9 cellular contexts compared by ENCODE assay signal in genomic region chrX:71181558-71181909, GRCh38. TPM values are rescaled to one million over a fixed set of nuclear protein-coding genes. Genes with fewer than 3 reads are reported as not detected.
DNase-seq lines count a peak whose midpoint lies in the region; ATAC-seq and TF ChIP-seq lines count a peak whose summit lies in the region.
"Had no signal": no experiment of that assay in that cellular context is flagged by ENCODE, and none has a peak within 500 bp of the region (broad histone marks: within the 10 kb centered on the region; RNA-seq: fewer than 3 reads in every experiment).

No MANE protein-coding gene starts in this region.

- H3K4me1 ChIP-seq in mucosa of rectum (ENCODE audit: control insufficient read depth in 2 of 2, insufficient read depth in 2 of 2, low read length in 2 of 2): peaks cover 0 to 6% of the 10 kb centered on the region in 2 donors

- no peaks in the 10 kb centered on the region for H3K9me3 Mint-ChIP-seq in chondrocyte (ENCODE audit: low read depth)
- no peaks in the 10 kb centered on the region for H3K9me3 Mint-ChIP-seq in stimulated activated naive CD8-positive, alpha-beta T cell treated with anti-CD3 and anti-CD28 coated beads, Interleukin-15, amount 100 ng/mL, for 72 hours

- ATAC-seq in HG03135 (IDR thresholded peaks at IDR 0.05; ENCODE audit: unreplicated experiment): peak; percentile 36
- peak; percentile 79 for ATAC-seq in stimulated activated naive CD8-positive, alpha-beta T cell treated with anti-CD3 and anti-CD28 coated beads, Interleukin-15, amount 100 ng/mL, for 72 hours

- H3K27me3 Mint-ChIP-seq in chondrocyte (ENCODE audit: low read depth): no peaks in the 10 kb centered on the region
- H3K27me3 Mint-ChIP-seq in stimulated activated naive CD8-positive, alpha-beta T cell treated with anti-CD3 and anti-CD28 coated beads, Interleukin-15, amount 100 ng/mL, for 72 hours: no peaks in the 10 kb centered on the region

- peak overlapping the region; percentile 67 to 80 for H3K4me3 ChIP-seq in mucosa of rectum (ENCODE audit: low read length in 2 of 2)

- TF ChIP-seq CTCF in VCaP (conservative IDR thresholded peaks at IDR 0.05) (no peak), chondrocyte (IDR thresholded peaks at IDR 0.05) (no peak)

- no peaks in the 10 kb centered on the region for H3K9me3 ChIP-seq in mucosa of rectum (ENCODE audit: control insufficient read depth in 2 of 2, low read length in 2 of 2)

- H3K27ac ChIP-seq in VCaP (peak overlapping the region; percentile 81), mucosa of rectum (ENCODE audit: low read depth in 2 of 2, low read length in 2 of 2) (peak overlapping the region; percentile 75 to 82)

- H3K36me3 ChIP-seq in mucosa of rectum (ENCODE audit: control insufficient read depth in 2 of 2, insufficient read depth in 2 of 2, low read length in 2 of 2): no peaks in the 10 kb centered on the region

- peaks cover 14% of the 10 kb centered on the region for H3K4me1 Mint-ChIP-seq in chondrocyte (ENCODE audit: low read depth)
- H3K4me1 Mint-ChIP-seq in stimulated activated naive CD8-positive, alpha-beta T cell treated with anti-CD3 and anti-CD28 coated beads, Interleukin-15, amount 100 ng/mL, for 72 hours: peaks cover 8% of the 10 kb centered on the region

- peak overlapping the region; percentile 73 for H3K4me3 Mint-ChIP-seq in chondrocyte (ENCODE audit: unreplicated experiment)
- H3K4me3 Mint-ChIP-seq in stimulated activated naive CD8-positive, alpha-beta T cell treated with anti-CD3 and anti-CD28 coated beads, Interleukin-15, amount 100 ng/mL, for 72 hours: peak overlapping the region; percentile 79 to 88

- DNase-seq in SIG-M5 treated with dmso at 0.1 percent for 504 hours (lab: John Stamatoyannopoulos, UW; ENCODE audit: unreplicated experiment): peak; percentile 45
- DNase-seq in SIG-M5 (lab: John Stamatoyannopoulos, UW): no peak
- DNase-seq in chondrocyte (ENCODE audit: low spot score): no peak
- DNase-seq in stimulated activated naive CD8-positive, alpha-beta T cell treated with anti-CD3 and anti-CD28 coated beads, Interleukin-15, amount 100 ng/mL, for 72 hours: peak in 1 of 2 donors; percentile 64
- no peak for DNase-seq in occipital lobe (lab: John Stamatoyannopoulos, UW)

- peaks cover 0 to 3% of the 10 kb centered on the region in 2 donors for H3K27me3 ChIP-seq in mucosa of rectum (ENCODE audit: control insufficient read depth in 2 of 2, insufficient read depth in 2 of 2, low read length in 2 of 2)

- peak overlapping the region; percentile 90 for H3K27ac Mint-ChIP-seq in chondrocyte (ENCODE audit: unreplicated experiment)
- peak overlapping the region; percentile 97 to 98 for H3K27ac Mint-ChIP-seq in stimulated activated naive CD8-positive, alpha-beta T cell treated with anti-CD3 and anti-CD28 coated beads, Interleukin-15, amount 100 ng/mL, for 72 hours

- H3K36me3 Mint-ChIP-seq in chondrocyte (ENCODE audit: low read depth): no peaks in the 10 kb centered on the region

- H3K9ac ChIP-seq in mucosa of rectum (ENCODE audit: low read depth in 1 of 2, low read length in 2 of 2): peak overlapping the region; percentile 56 to 70

RNA-seq across cellular contexts. Expression of gene NLGN3, which starts 36.9 kb away (rescaled TPM):
- total RNA-seq in chondrocyte (0.52 to 1.1 TPM (median 0.87 TPM) in 3 replicates), occipital lobe (18.7 TPM)

RNA-seq across cellular contexts. Expression of gene GJB1, which starts 41.5 kb away (rescaled TPM):
- total RNA-seq in chondrocyte (not detected in 3 replicates), occipital lobe (not detected)
- total RNA-seq: pulmonary artery endothelial cell had no signal
